9 cellular contexts compared by ENCODE assay signal in the genomic region with DNA sequence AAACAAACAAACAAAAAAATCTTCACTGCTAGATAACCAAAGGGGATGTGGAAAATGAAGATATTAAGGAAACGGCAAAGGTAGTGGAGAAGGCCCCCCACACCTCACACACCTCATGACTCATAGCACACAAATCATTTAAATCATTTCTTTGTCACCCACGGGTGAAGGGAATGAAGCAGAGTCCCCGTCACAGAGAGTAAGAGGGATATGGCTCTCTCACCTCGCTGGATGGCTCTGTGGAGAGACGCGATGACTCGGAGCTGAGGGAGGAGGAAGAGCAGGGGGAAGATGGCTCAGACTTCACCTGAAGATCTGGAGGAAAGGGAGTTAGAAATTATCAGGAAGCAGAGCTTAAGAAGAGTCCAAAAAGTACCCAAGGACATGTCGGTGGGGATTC. TPM values are rescaled to one million over a fixed set of nuclear protein-coding genes. Genes with fewer than 3 reads are reported as not detected.
DNase-seq lines count a peak whose midpoint lies in the region; ATAC-seq and TF ChIP-seq lines count a peak whose summit lies in the region.
"Had no signal": no experiment of that assay in that cellular context is flagged by ENCODE, and none has a peak within 500 bp of the region (broad histone marks: within the 10 kb centered on the region; RNA-seq: fewer than 3 reads in every experiment).

No MANE protein-coding gene starts in this region.

- H3K27me3 ChIP-seq in HL-60 (ENCODE audit: insufficient read depth, poor library complexity, severe bottlenecking) (no peaks in the 10 kb centered on the region), iPS-20b (ENCODE audit: insufficient read depth, low read length) (no peaks in the 10 kb centered on the region)

- H3K9me3 Mint-ChIP-seq in activated T-helper 1 cell treated with anti-CD3 and anti-CD28 coated beads, Interleukin-12 subunit alpha, Interleukin-12 subunit beta, Interleukin-2, Interleukin-4 antibody, amounts not matched to agents 30 ng/mL and 10 ng/mL and 1 ng/mL, durations not matched to agents 14 hours and 24 hours and 36 hours: no peaks in the 10 kb centered on the region
- H3K9me3 Mint-ChIP-seq in stimulated activated naive B cell treated with anti-CD40 and anti-IgM and Interleukin-4, amounts not matched to agents 10 μg/mL and 1 μg/mL and 100 μg/mL, for 72 hours: no peaks in the 10 kb centered on the region

- H3K27ac ChIP-seq in HL-60 (replicated peaks) (peak overlapping the region; percentile 79), iPS-20b (ENCODE audit: low read length) (no peak overlapping the region)

- peak overlapping the region; percentile 99 for H3K4me3 ChIP-seq in HL-60 (replicated peaks; ENCODE audit: insufficient read depth, low read length)
- H3K4me3 ChIP-seq in iPS-20b (ENCODE audit: low read length): peak overlapping the region; percentile 99

- peaks cover 45% of the 10 kb centered on the region for H3K4me1 Mint-ChIP-seq in activated T-helper 1 cell treated with anti-CD3 and anti-CD28 coated beads, Interleukin-12 subunit alpha, Interleukin-12 subunit beta, Interleukin-2, Interleukin-4 antibody, amounts not matched to agents 30 ng/mL and 10 ng/mL and 1 ng/mL, durations not matched to agents 14 hours and 24 hours and 36 hours (ENCODE audit: low read depth)
- H3K4me1 Mint-ChIP-seq in stimulated activated naive B cell treated with anti-CD40 and anti-IgM and Interleukin-4, amounts not matched to agents 10 μg/mL and 1 μg/mL and 100 μg/mL, for 72 hours: peaks cover 24 to 63% of the 10 kb centered on the region in 2 donors

- DNase-seq in HL-60 (ENCODE audit: low read depth in 1 of 2, low spot score in 1 of 2): no peak
- DNase-seq in activated T-helper 1 cell treated with anti-CD3 and anti-CD28 coated beads, Interleukin-12 subunit alpha, Interleukin-12 subunit beta, Interleukin-2, Interleukin-4 antibody, amounts not matched to agents 30 ng/mL and 10 ng/mL and 1 ng/mL, durations not matched to agents 14 hours and 24 hours and 36 hours (ENCODE audit: low spot score): no peak
- DNase-seq in stimulated activated naive B cell treated with anti-CD40 and anti-IgM and Interleukin-4, amounts not matched to agents 10 μg/mL and 1 μg/mL and 100 μg/mL, for 72 hours: no peak
- no peak for DNase-seq in AG20443 (ENCODE audit: low spot score)
- no peak for DNase-seq in left lobe of liver (ENCODE audit: low spot score)
- no peak for DNase-seq in 8988T

- H3K36me3 ChIP-seq in iPS-20b (ENCODE audit: insufficient read depth, low read depth, low read length): peaks cover 19% of the 10 kb centered on the region

- peak overlapping the region; percentile 94 for H3K27ac Mint-ChIP-seq in activated T-helper 1 cell treated with anti-CD3 and anti-CD28 coated beads, Interleukin-12 subunit alpha, Interleukin-12 subunit beta, Interleukin-2, Interleukin-4 antibody, amounts not matched to agents 30 ng/mL and 10 ng/mL and 1 ng/mL, durations not matched to agents 14 hours and 24 hours and 36 hours
- H3K27ac Mint-ChIP-seq in stimulated activated naive B cell treated with anti-CD40 and anti-IgM and Interleukin-4, amounts not matched to agents 10 μg/mL and 1 μg/mL and 100 μg/mL, for 72 hours: peak overlapping the region; percentile 99

- H3K36me3 Mint-ChIP-seq in activated T-helper 1 cell treated with anti-CD3 and anti-CD28 coated beads, Interleukin-12 subunit alpha, Interleukin-12 subunit beta, Interleukin-2, Interleukin-4 antibody, amounts not matched to agents 30 ng/mL and 10 ng/mL and 1 ng/mL, durations not matched to agents 14 hours and 24 hours and 36 hours (ENCODE audit: low read depth): peaks cover 32% of the 10 kb centered on the region
- peaks cover 28 to 32% of the 10 kb centered on the region in 2 donors for H3K36me3 Mint-ChIP-seq in stimulated activated naive B cell treated with anti-CD40 and anti-IgM and Interleukin-4, amounts not matched to agents 10 μg/mL and 1 μg/mL and 100 μg/mL, for 72 hours

- H3K9ac ChIP-seq in iPS-20b (ENCODE audit: low read depth, low read length): peak overlapping the region; percentile 99; the same call in 1 of the 2 replicates

- intact Hi-C loops in activated T-helper 1 cell treated with anti-CD3 and anti-CD28 coated beads, Interleukin-12 subunit alpha, Interleukin-12 subunit beta, Interleukin-2, Interleukin-4 antibody, amounts not matched to agents 30 ng/mL and 10 ng/mL and 1 ng/mL, durations not matched to agents 14 hours and 24 hours and 36 hours (cut with micrococcal nuclease): no loop called here

- no peak for ATAC-seq in stimulated activated naive B cell treated with anti-CD40 and anti-IgM and Interleukin-4, amounts not matched to agents 10 μg/mL and 1 μg/mL and 100 μg/mL, for 72 hours (replicated peaks)
- ATAC-seq in left lobe of liver: no peak

- no peak for TF ChIP-seq CTCF in HL-60 (IDR thresholded peaks at IDR 0.05; ENCODE audit: insufficient read depth, low read length)

- peaks cover 9% of the 10 kb centered on the region; the same call in 1 of the 2 replicates for H3K4me1 ChIP-seq in iPS-20b (ENCODE audit: insufficient read depth, low read length)

- H3K9me3 ChIP-seq in iPS-20b (ENCODE audit: insufficient read depth, low read depth, low read length): no peaks in the 10 kb centered on the region

- no peaks in the 10 kb centered on the region for H3K27me3 Mint-ChIP-seq in activated T-helper 1 cell treated with anti-CD3 and anti-CD28 coated beads, Interleukin-12 subunit alpha, Interleukin-12 subunit beta, Interleukin-2, Interleukin-4 antibody, amounts not matched to agents 30 ng/mL and 10 ng/mL and 1 ng/mL, durations not matched to agents 14 hours and 24 hours and 36 hours (ENCODE audit: insufficient read depth)
- H3K27me3 Mint-ChIP-seq in stimulated activated naive B cell treated with anti-CD40 and anti-IgM and Interleukin-4, amounts not matched to agents 10 μg/mL and 1 μg/mL and 100 μg/mL, for 72 hours: no peaks in the 10 kb centered on the region

- H3K4me3 Mint-ChIP-seq in activated T-helper 1 cell treated with anti-CD3 and anti-CD28 coated beads, Interleukin-12 subunit alpha, Interleukin-12 subunit beta, Interleukin-2, Interleukin-4 antibody, amounts not matched to agents 30 ng/mL and 10 ng/mL and 1 ng/mL, durations not matched to agents 14 hours and 24 hours and 36 hours: peak overlapping the region; percentile 99
- H3K4me3 Mint-ChIP-seq in stimulated activated naive B cell treated with anti-CD40 and anti-IgM and Interleukin-4, amounts not matched to agents 10 μg/mL and 1 μg/mL and 100 μg/mL, for 72 hours: peak overlapping the region; percentile 98 to 99

RNA-seq across cellular contexts. Expression of gene ATF6B, which starts 1.2 kb away (rescaled TPM):
- total RNA-seq in activated T-helper 1 cell treated with anti-CD3 and anti-CD28 coated beads, Interleukin-12 subunit alpha, Interleukin-12 subunit beta, Interleukin-2, Interleukin-4 antibody, amounts not matched to agents 30 ng/mL and 10 ng/mL and 1 ng/mL, durations not matched to agents 14 hours and 24 hours and 36 hours: 80.1 and 97.6 TPM in 2 replicates
- total RNA-seq in left lobe of liver: 31.7 TPM

RNA-seq across cellular contexts. Expression of gene FKBPL, which starts 3.2 kb away (rescaled TPM):
- 4.8 and 6.0 TPM in 2 replicates for total RNA-seq in activated T-helper 1 cell treated with anti-CD3 and anti-CD28 coated beads, Interleukin-12 subunit alpha, Interleukin-12 subunit beta, Interleukin-2, Interleukin-4 antibody, amounts not matched to agents 30 ng/mL and 10 ng/mL and 1 ng/mL, durations not matched to agents 14 hours and 24 hours and 36 hours
- 2.2 TPM for total RNA-seq in left lobe of liver

RNA-seq across cellular contexts. Expression of gene TNXB, which starts 17.7 kb away (rescaled TPM):
- total RNA-seq in activated T-helper 1 cell treated with anti-CD3 and anti-CD28 coated beads, Interleukin-12 subunit alpha, Interleukin-12 subunit beta, Interleukin-2, Interleukin-4 antibody, amounts not matched to agents 30 ng/mL and 10 ng/mL and 1 ng/mL, durations not matched to agents 14 hours and 24 hours and 36 hours: 2.0 and 4.4 TPM in 2 replicates
- 13.7 TPM for total RNA-seq in left lobe of liver

RNA-seq across cellular contexts. Expression of gene PRRT1, which starts 24.9 kb away (rescaled TPM):
- 0.24 and 0.57 TPM in 2 replicates for total RNA-seq in activated T-helper 1 cell treated with anti-CD3 and anti-CD28 coated beads, Interleukin-12 subunit alpha, Interleukin-12 subunit beta, Interleukin-2, Interleukin-4 antibody, amounts not matched to agents 30 ng/mL and 10 ng/mL and 1 ng/mL, durations not matched to agents 14 hours and 24 hours and 36 hours
- total RNA-seq in left lobe of liver: 0.38 TPM
- total RNA-seq: dermis blood vessel endothelial cell, RPMI7951 had no signal

RNA-seq across cellular contexts. Expression of gene PPT2, which starts 27.1 kb away (rescaled TPM):
- total RNA-seq in activated T-helper 1 cell treated with anti-CD3 and anti-CD28 coated beads, Interleukin-12 subunit alpha, Interleukin-12 subunit beta, Interleukin-2, Interleukin-4 antibody, amounts not matched to agents 30 ng/mL and 10 ng/mL and 1 ng/mL, durations not matched to agents 14 hours and 24 hours and 36 hours: 12.4 and 17.1 TPM in 2 replicates
- 15.6 TPM for total RNA-seq in left lobe of liver
